ENCODE assay signal across 13 cellular contexts in genomic region chr13:34863360-34864135, GRCh38.
DNase-seq lines count a peak whose midpoint lies in the region; ATAC-seq and TF ChIP-seq lines count a peak whose summit lies in the region.
"Had no signal": no experiment of that assay in that cellular context is flagged by ENCODE, and none has a peak within 500 bp of the region (broad histone marks: within the 10 kb centered on the region; RNA-seq: fewer than 3 reads in every experiment).

No MANE protein-coding gene starts in this region.

- H2AFZ ChIP-seq in HCT116 (ENCODE audit: low read depth, low read length, poor library complexity, severe bottlenecking) = peak overlapping the region; percentile 59
- H2AFZ ChIP-seq in SK-N-SH (ENCODE audit: low read depth) = no peak overlapping the region
- no peak overlapping the region for H2AFZ ChIP-seq in hepatocyte

- H3K9ac ChIP-seq in HCT116 (ENCODE audit: low read length) (no peak overlapping the region), SK-N-SH (no peak overlapping the region)

- H3K79me2 ChIP-seq in HCT116 (ENCODE audit: insufficient read depth, low read length) = no peaks in the 10 kb centered on the region
- H3K79me2 ChIP-seq in SK-N-SH (ENCODE audit: insufficient read depth) = no peaks in the 10 kb centered on the region
- no peaks in the 10 kb centered on the region for H3K79me2 ChIP-seq in hepatocyte

- ATAC-seq in HCT116 = peak; percentile 89
- no peak for ATAC-seq in naive thymus-derived CD8-positive, alpha-beta T cell
- ATAC-seq: K562 had no signal

- H3K4me2 ChIP-seq in HCT116 (ENCODE audit: low read length) = peak overlapping the region; percentile 77
- no peak overlapping the region for H3K4me2 ChIP-seq in SK-N-SH
- no peak overlapping the region for H3K4me2 ChIP-seq in hepatocyte

- no peak overlapping the region for H3K4me3 Mint-ChIP-seq in immature natural killer cell
- H3K4me3 Mint-ChIP-seq in naive thymus-derived CD8-positive, alpha-beta T cell = no peak overlapping the region

- H3K9me2 ChIP-seq in HCT116 (ENCODE audit: insufficient read depth) (no peaks in the 10 kb centered on the region), SK-N-SH (no peaks in the 10 kb centered on the region), hepatocyte (replicated peaks; ENCODE audit: insufficient read depth) (no peaks in the 10 kb centered on the region)

- no peaks in the 10 kb centered on the region for H3K27me3 Mint-ChIP-seq in immature natural killer cell (ENCODE audit: low read depth in 3 of 3)
- H3K27me3 Mint-ChIP-seq in naive thymus-derived CD8-positive, alpha-beta T cell = peaks cover 2 to 15% (median 6%) of the 10 kb centered on the region in 5 donors

- BruUV-seq in HCT116 (replicated peaks; lab: Mats Ljungman, UMichigan) = no TSS peak

- DNase-seq in AG04449 (ENCODE audit: low read depth, low spot score) (peak; percentile 40), HCT116 (ENCODE audit: low read depth, low spot score) (peak; percentile 68), SK-N-SH (no peak), hepatocyte (ENCODE audit: low spot score) (peak; percentile 65), HUDEP-2 (lab: John Stamatoyannopoulos, UW; ENCODE audit: unreplicated experiment in 76 of 76) (no peak), NCI-H2227 treated with DMSO at 0.1 percent for 48 hours (lab: John Stamatoyannopoulos, UW) (no peak), immature natural killer cell (no peak)
- no peak for DNase-seq in naive thymus-derived CD8-positive, alpha-beta T cell
- DNase-seq: activated CD4-positive, CD25-positive, alpha-beta regulatory T cell; activated naive CD4-positive, alpha-beta T cell; stimulated activated CD4-positive, alpha-beta T cell treated with anti-CD3 and anti-CD28 coated beads, Interleukin-15, amount 100 ng/mL, for 24 hours; substantia nigra had no signal

- no peaks in the 10 kb centered on the region for H3K36me3 ChIP-seq in HCT116 (ENCODE audit: control insufficient read depth in 1 of 2, insufficient read depth in 2 of 2, low read length in 2 of 2)
- H3K36me3 ChIP-seq in SK-N-SH (replicated peaks in 1 of 2; ENCODE audit: control insufficient read depth in 1 of 2, insufficient read depth in 2 of 2, low read length in 1 of 2) = no peaks in the 10 kb centered on the region
- no peaks in the 10 kb centered on the region for H3K36me3 ChIP-seq in hepatocyte (replicated peaks; ENCODE audit: insufficient read depth, low read depth)

- H3K27me3 ChIP-seq in HCT116 (ENCODE audit: insufficient read depth, low read length) (no peaks in the 10 kb centered on the region), SK-N-SH (ENCODE audit: insufficient read depth) (no peaks in the 10 kb centered on the region), hepatocyte (no peaks in the 10 kb centered on the region)

- H3K9me3 ChIP-seq in HCT116 (ENCODE audit: control insufficient read depth in 1 of 2, insufficient read depth in 1 of 2, low read depth in 1 of 2, low read length in 2 of 2) = no peaks in the 10 kb centered on the region
- no peaks in the 10 kb centered on the region for H3K9me3 ChIP-seq in SK-N-SH
- no peaks in the 10 kb centered on the region for H3K9me3 ChIP-seq in hepatocyte (ENCODE audit: low read depth)

- intact Hi-C loops in HCT116 (cut with micrococcal nuclease) = no loop called here

- H3K27ac ChIP-seq in HCT116 (ENCODE audit: low read depth, low read length) = no peak overlapping the region; the same call in 1 of the 2 replicates
- H3K27ac ChIP-seq in SK-N-SH (ENCODE audit: low read depth in 2 of 2, low read length in 1 of 2) = no peak overlapping the region
- H3K27ac ChIP-seq in hepatocyte = peak overlapping the region; percentile 74

- H4K20me1 ChIP-seq in HCT116 (ENCODE audit: insufficient read depth) (no peaks in the 10 kb centered on the region), SK-N-SH (ENCODE audit: insufficient read depth) (no peaks in the 10 kb centered on the region), hepatocyte (ENCODE audit: insufficient read depth, poor library complexity, severe bottlenecking) (no peaks in the 10 kb centered on the region)

- RAD21 ChIA-PET in HCT116 (lab: Charles Lee; ENCODE audit: low non-redundant PET in 1 of 2, low total read pairs in 2 of 2, uncharacterized antibody in 2 of 2, unreplicated experiment in 2 of 2) = no interaction called here

- WGBS in SK-N-SH (ENCODE audit: low lambda C conversion rate) = 72% methylated on average over 4 of the region's 4 CpGs
- WGBS in hepatocyte (ENCODE audit: low lambda C conversion rate, missing lambda C conversion rate) = 50% methylated on average over 4 of the region's 4 CpGs

- H3K4me3 ChIP-seq in AG04449 (ENCODE audit: low read depth, low read length) = no peak overlapping the region
- peak overlapping the region in 1 of 2 experiments; percentile 35; a peak in 2 of 4 replicates for H3K4me3 ChIP-seq in HCT116 (replicated peaks in 1 of 2; ENCODE audit: low read depth in 1 of 2, low read length in 2 of 2)
- H3K4me3 ChIP-seq in SK-N-SH (ENCODE audit: low read depth in 2 of 2, low read length in 1 of 2) = no peak overlapping the region
- no peak overlapping the region for H3K4me3 ChIP-seq in hepatocyte
- H3K4me3 ChIP-seq: K562 had no signal

- peak in 1 of 2 experiments; percentile 44; a peak in 1 of 4 replicates for TF ChIP-seq EP300 in SK-N-SH (IDR thresholded peaks at IDR 0.05; ENCODE audit: borderline replicate concordance in 1 of 2, low read depth in 1 of 2, low read length in 1 of 2)

- no peak for TF ChIP-seq POLR2A in HCT116 (IDR thresholded peaks at IDR 0.05; ENCODE audit: borderline replicate concordance, extremely low read depth, insufficient read depth, insufficient read length)

- no peak overlapping the region for H3K27ac Mint-ChIP-seq in immature natural killer cell
- H3K27ac Mint-ChIP-seq in naive thymus-derived CD8-positive, alpha-beta T cell = no peak overlapping the region

- TF ChIP-seq CTCF in AG04449 (IDR thresholded peaks at IDR 0.05; ENCODE audit: insufficient read depth, low read length, missing control alignments) = no peak
- TF ChIP-seq CTCF in HCT116 (IDR thresholded peaks at IDR 0.05 in 2 of 3, conservative IDR thresholded peaks at IDR 0.05 in 1 of 3; ENCODE audit: borderline replicate concordance in 1 of 3, insufficient read depth in 1 of 3, low read depth in 2 of 3, low read length in 2 of 3) = no peak
- TF ChIP-seq CTCF in SK-N-SH (IDR thresholded peaks at IDR 0.05) = no peak
- TF ChIP-seq CTCF in hepatocyte (IDR thresholded peaks at IDR 0.05; ENCODE audit: poor library complexity) = no peak

- POLR2A ChIA-PET in AG04449 (lab: Yijun Ruan, JAX) = no interaction called here
- POLR2A ChIA-PET in HCT116 (lab: Charles Lee) = interaction anchor here (1.0 kb wide), 1 partner anchor 18 kb away, joined by 3 read pairs; no protein-coding TSS in a partner anchor
- POLR2A ChIA-PET in SK-N-SH (lab: Yijun Ruan, JAX) = no interaction called here
- POLR2A ChIA-PET in naive thymus-derived CD8-positive, alpha-beta T cell (lab: Charles Lee) = no interaction called here

- TF ChIP-seq RAD21 in HCT116 (IDR thresholded peaks at IDR 0.05; ENCODE audit: low read depth) (0 out of 2 replicates have a peak, but pooled peaks have one; percentile 10), SK-N-SH (IDR thresholded peaks at IDR 0.05; ENCODE audit: low read length) (no peak)

- no peaks in the 10 kb centered on the region for H3F3A ChIP-seq in SK-N-SH (replicated peaks; ENCODE audit: insufficient read depth)

- H3K36me3 Mint-ChIP-seq in immature natural killer cell = no peaks in the 10 kb centered on the region
- H3K36me3 Mint-ChIP-seq in naive thymus-derived CD8-positive, alpha-beta T cell = no peaks in the 10 kb centered on the region

- H3K9me3 Mint-ChIP-seq in immature natural killer cell = peaks cover 2 to 13% (median 6%) of the 10 kb centered on the region in 6 donors
- H3K9me3 Mint-ChIP-seq in naive thymus-derived CD8-positive, alpha-beta T cell = no peaks in the 10 kb centered on the region

- CTCF ChIA-PET in AG04449 (lab: Yijun Ruan, JAX) (no interaction called here), HCT116 (lab: Charles Lee) (no interaction called here), SK-N-SH (lab: Yijun Ruan, JAX) (no interaction called here)

- H3K4me1 ChIP-seq in HCT116 (ENCODE audit: control insufficient read depth in 1 of 2, insufficient read depth in 2 of 2, low read length in 2 of 2) = peaks cover 21 to 37% of the 10 kb centered on the region in 2 experiments
- no peaks in the 10 kb centered on the region; a peak in 2 of 4 replicates for H3K4me1 ChIP-seq in SK-N-SH (ENCODE audit: control insufficient read depth in 1 of 2, insufficient read depth in 2 of 2, low read depth in 1 of 2, low read length in 1 of 2)
- no peaks in the 10 kb centered on the region for H3K4me1 ChIP-seq in hepatocyte (ENCODE audit: insufficient read depth)

- H3K4me1 Mint-ChIP-seq in immature natural killer cell = no peaks in the 10 kb centered on the region
- H3K4me1 Mint-ChIP-seq in naive thymus-derived CD8-positive, alpha-beta T cell = no peaks in the 10 kb centered on the region

TF ChIP-seq in HCT116, 20 proteins besides CTCF, POLR2A, EP300 and RAD21 (continues in another document):
- TF ChIP-seq ZNF274 (IDR thresholded peaks at IDR 0.05; ENCODE audit: low read depth, low read length) = no peak

TF ChIP-seq in SK-N-SH, 30 proteins besides CTCF, POLR2A, EP300 and RAD21:
- TF ChIP-seq PBX3 (IDR thresholded peaks at IDR 0.05) (peak; percentile 70), USF2 (IDR thresholded peaks at IDR 0.05; ENCODE audit: borderline replicate concordance, low read depth, low read length) (no peak), JUND (IDR thresholded peaks at IDR 0.05) (peak; percentile 67), TCF12 (IDR thresholded peaks at IDR 0.05) (peak; percentile 68), FOSL2 (IDR thresholded peaks at IDR 0.05; ENCODE audit: borderline replicate concordance, low read depth) (peak; percentile 71), MEF2A (IDR thresholded peaks at IDR 0.05; ENCODE audit: borderline replicate concordance, low read depth) (no peak)

Comparison
In these comparisons a context has a peak if more than half of its experiments do, and no peak if none do; other contexts are left out.
1. DNase-seq: peak in AG04449 (single experiment), HCT116 (single experiment) and hepatocyte (single experiment); none in SK-N-SH (single experiment), HUDEP-2 (0 of 76), NCI-H2227 treated with DMSO at 0.1 percent for 48 hours (single experiment), immature natural killer cell (0 of 3) and naive thymus-derived CD8-positive, alpha-beta T cell (0 of 10).